In the genomic region with DNA sequence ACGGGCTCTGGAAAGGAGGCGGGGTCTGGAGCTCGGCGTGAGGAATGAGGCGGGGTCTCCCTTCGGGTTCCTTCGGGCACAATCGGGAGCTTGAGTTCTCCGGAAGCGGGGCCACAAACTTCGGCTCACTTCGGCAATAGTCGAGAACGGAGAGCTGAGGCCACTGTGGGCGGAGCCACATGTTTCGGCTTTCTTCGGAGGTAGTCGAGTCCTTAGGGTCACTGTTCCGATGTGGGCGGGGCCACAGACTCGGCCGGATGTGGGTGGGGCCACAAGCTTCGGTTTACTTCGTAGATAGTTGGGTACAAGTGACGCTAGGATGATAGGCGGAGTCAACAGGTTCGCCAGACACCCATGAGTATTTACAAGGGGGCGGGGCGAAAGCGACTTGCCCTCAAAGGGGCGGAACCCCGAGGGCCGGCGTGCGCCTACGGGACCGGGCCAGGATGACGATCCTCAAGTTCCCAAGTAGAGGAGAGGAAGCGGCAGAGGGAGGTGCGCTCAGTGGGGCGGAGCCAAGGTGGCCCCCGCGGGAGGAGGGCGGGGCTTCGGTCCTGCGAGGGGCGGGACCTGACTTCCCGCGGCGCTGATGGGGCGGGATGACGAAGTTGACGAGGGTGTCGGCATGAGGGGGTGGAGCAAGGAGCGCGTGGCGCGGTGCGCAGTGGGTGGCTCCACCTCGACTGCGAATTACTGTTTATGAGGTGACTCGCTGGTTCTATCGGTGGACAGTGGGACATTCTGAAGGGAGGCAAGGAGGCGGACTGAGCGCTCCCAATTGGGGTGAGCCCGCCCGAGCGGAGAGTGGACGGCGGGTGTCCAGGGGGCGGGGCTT, we compare ENCODE assay signal across 8 cellular contexts.
A peak's percentile ranks its signal among the peaks of the same experiment; 100 is the strongest.
DNase-seq lines count a peak whose midpoint lies in the region; ATAC-seq and TF ChIP-seq lines count a peak whose summit lies in the region.

No MANE protein-coding gene starts in this region.

- peak overlapping the region; percentile 97 for H3K27ac ChIP-seq in SK-N-MC
- H3K27ac ChIP-seq in neutrophil = peak overlapping the region; percentile 100
- peak overlapping the region; percentile 98 for H3K27ac ChIP-seq in substantia nigra (ENCODE audit: low read depth, low read length, poor library complexity, severe bottlenecking)

- H3K4me1 ChIP-seq in neutrophil (ENCODE audit: control insufficient read depth in 1 of 2, insufficient read depth in 1 of 2, low read depth in 1 of 2, low read length in 1 of 2) = peaks cover 40 to 45% of the 10 kb centered on the region in 2 experiments

- peak overlapping the region; percentile 100 for H3K27ac Mint-ChIP-seq in activated naive CD4-positive, alpha-beta T cell treated with anti-CD3 and anti-CD28 coated beads, Interleukin-2, amount 50 U/mL, for 24 hours

- H3K4me3 Mint-ChIP-seq in activated naive CD4-positive, alpha-beta T cell treated with anti-CD3 and anti-CD28 coated beads, Interleukin-2, amount 50 U/mL, for 24 hours = peak overlapping the region; percentile 97

- H3K4me3 ChIP-seq in GM08714 (ENCODE audit: low read length) (peak overlapping the region; percentile 66; the same call in 1 of the 2 replicates), SK-N-MC (peak overlapping the region; percentile 94), neutrophil (ENCODE audit: low read depth in 1 of 2, low read length in 1 of 2) (peak overlapping the region; percentile 88 to 100)

- no peaks in the 10 kb centered on the region for H3K36me3 Mint-ChIP-seq in activated naive CD4-positive, alpha-beta T cell treated with anti-CD3 and anti-CD28 coated beads, Interleukin-2, amount 50 U/mL, for 24 hours

- peak overlapping the region; percentile 97 for H3K9ac ChIP-seq in SK-N-MC (ENCODE audit: insufficient read length)

- H3K27me3 ChIP-seq in neutrophil = no peaks in the 10 kb centered on the region

- H3K27me3 Mint-ChIP-seq in activated naive CD4-positive, alpha-beta T cell treated with anti-CD3 and anti-CD28 coated beads, Interleukin-2, amount 50 U/mL, for 24 hours = no peaks in the 10 kb centered on the region

- TF ChIP-seq CTCF in neutrophil (IDR thresholded peaks at IDR 0.05) = peak; percentile 22

- H3K9me3 ChIP-seq in SK-N-MC (ENCODE audit: low read depth, low read length) = no peaks in the 10 kb centered on the region
- no peaks in the 10 kb centered on the region for H3K9me3 ChIP-seq in neutrophil

- ATAC-seq in HG02588 (IDR thresholded peaks at IDR 0.05; ENCODE audit: unreplicated experiment) = peak; percentile 45

- H3K36me3 ChIP-seq in SK-N-MC (ENCODE audit: insufficient read depth, low read length) = peaks cover 20% of the 10 kb centered on the region
- H3K36me3 ChIP-seq in neutrophil = peaks cover 60% of the 10 kb centered on the region

- H3K4me1 Mint-ChIP-seq in activated naive CD4-positive, alpha-beta T cell treated with anti-CD3 and anti-CD28 coated beads, Interleukin-2, amount 50 U/mL, for 24 hours = peaks cover 38% of the 10 kb centered on the region

- DNase-seq in NCI-H1048 (lab: John Stamatoyannopoulos, UW) (peak; percentile 100), SK-N-MC (ENCODE audit: low read depth, low spot score) (peak; percentile 100), germinal center (ENCODE audit: low spot score) (peak; percentile 93), substantia nigra (lab: John Stamatoyannopoulos, UW) (peak; percentile 97 to 100 (median 100))

- no peaks in the 10 kb centered on the region for H3K9me3 Mint-ChIP-seq in activated naive CD4-positive, alpha-beta T cell treated with anti-CD3 and anti-CD28 coated beads, Interleukin-2, amount 50 U/mL, for 24 hours

Comparison
In these comparisons a context has a peak if more than half of its experiments do, and no peak if none do; other contexts are left out.
1. Peak in every context shown above with its lines: DNase-seq, ATAC-seq, H3K4me3 ChIP-seq and H3K27ac ChIP-seq.